ENCODE assay signal across 1 cellular context in genomic region chr11:1667906-1668305, GRCh38.
TF ChIP-seq lines count a peak whose summit lies in the region.

No MANE protein-coding gene starts in this region.

TF ChIP-seq in H1, 55 proteins besides CTCF, POLR2A, EP300 and RAD21:
- TF ChIP-seq HDAC6 (IDR thresholded peaks at IDR 0.05; ENCODE audit: low read depth, low read length), result no peak
- TF ChIP-seq GABPA (IDR thresholded peaks at IDR 0.05; ENCODE audit: borderline replicate concordance, insufficient read depth, low read length), result no peak
- no peak for TF ChIP-seq CEBPB (IDR thresholded peaks at IDR 0.05; ENCODE audit: low read depth, low read length)
- TF ChIP-seq JUND (IDR thresholded peaks at IDR 0.05; ENCODE audit: low read length), result no peak
- TF ChIP-seq POLR2AphosphoS5 (IDR thresholded peaks at IDR 0.05; ENCODE audit: low read depth, low read length), result no peak
- no peak for TF ChIP-seq RNF2 (IDR thresholded peaks at IDR 0.05; ENCODE audit: borderline replicate concordance, low read depth, low read length, missing control alignments, poor library complexity, severe bottlenecking)
- no peak for TF ChIP-seq RFX5 (IDR thresholded peaks at IDR 0.05; ENCODE audit: borderline replicate concordance, low read depth, low read length)
- TF ChIP-seq MAX (IDR thresholded peaks at IDR 0.05), result 0 out of 2 replicates have a peak, but pooled peaks have one; percentile 15
- TF ChIP-seq NANOG (IDR thresholded peaks at IDR 0.05; ENCODE audit: insufficient read depth, low read depth, low read length, poor library complexity, severe bottlenecking), result no peak
- no peak for TF ChIP-seq GTF2F1 (IDR thresholded peaks at IDR 0.05; ENCODE audit: borderline replicate concordance, low read depth, low read length)
- TF ChIP-seq CTBP2 (IDR thresholded peaks at IDR 0.05; ENCODE audit: borderline replicate concordance, insufficient read depth, insufficient read length, low read length), result no peak
- no peak for TF ChIP-seq MAFK (IDR thresholded peaks at IDR 0.05; ENCODE audit: low read depth, low read length)
- TF ChIP-seq, protein P1, sequence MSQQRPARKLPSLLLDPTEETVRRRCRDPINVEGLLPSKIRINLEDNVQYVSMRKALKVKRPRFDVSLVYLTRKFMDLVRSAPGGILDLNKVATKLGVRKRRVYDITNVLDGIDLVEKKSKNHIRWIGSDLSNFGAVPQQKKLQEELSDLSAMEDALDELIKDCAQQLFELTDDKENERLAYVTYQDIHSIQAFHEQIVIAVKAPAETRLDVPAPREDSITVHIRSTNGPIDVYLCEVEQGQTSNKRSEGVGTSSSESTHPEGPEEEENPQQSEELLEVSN (IDR thresholded peaks at IDR 0.05), result peak; percentile 68
- no peak for TF ChIP-seq SP4 (IDR thresholded peaks at IDR 0.05; ENCODE audit: low read length)
- no peak for TF ChIP-seq EGR1 (IDR thresholded peaks at IDR 0.05; ENCODE audit: borderline replicate concordance, low read depth, low read length)
- no peak for TF ChIP-seq CBX8 (IDR thresholded peaks at IDR 0.05; ENCODE audit: borderline replicate concordance, low read depth, low read length)
- TF ChIP-seq CHD2 (IDR thresholded peaks at IDR 0.05; ENCODE audit: low read length), result no peak
